ENCODE assay signal across 1 cellular context in the genomic region with DNA sequence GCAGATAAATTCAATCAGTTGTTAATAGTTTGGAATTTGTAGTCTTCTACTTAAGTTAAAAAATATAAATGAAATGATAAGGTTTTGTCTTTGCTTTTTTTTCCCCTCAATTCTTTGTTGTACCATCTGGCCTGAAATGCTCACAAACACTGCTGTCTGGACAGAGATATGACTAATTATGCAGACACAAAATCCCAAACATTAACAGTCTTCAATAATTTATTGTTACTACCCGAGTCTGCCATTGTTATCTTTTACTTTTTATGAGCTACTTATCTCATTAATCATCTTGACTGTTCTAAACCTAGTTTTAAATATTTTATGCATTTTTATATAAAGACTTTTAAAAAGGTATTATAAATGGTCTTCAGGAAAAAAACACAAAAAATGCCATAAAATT.
A peak's percentile ranks its signal among the peaks of the same experiment; 100 is the strongest.
TF ChIP-seq lines count a peak whose summit lies in the region.

No MANE protein-coding gene starts in this region.

TF ChIP-seq in SK-N-SH treated with all-trans-retinoic acid at 6 μM for 48 hours, 23 proteins besides CTCF, POLR2A, EP300 and RAD21 (continued from another document):
- TF ChIP-seq, protein P1, sequence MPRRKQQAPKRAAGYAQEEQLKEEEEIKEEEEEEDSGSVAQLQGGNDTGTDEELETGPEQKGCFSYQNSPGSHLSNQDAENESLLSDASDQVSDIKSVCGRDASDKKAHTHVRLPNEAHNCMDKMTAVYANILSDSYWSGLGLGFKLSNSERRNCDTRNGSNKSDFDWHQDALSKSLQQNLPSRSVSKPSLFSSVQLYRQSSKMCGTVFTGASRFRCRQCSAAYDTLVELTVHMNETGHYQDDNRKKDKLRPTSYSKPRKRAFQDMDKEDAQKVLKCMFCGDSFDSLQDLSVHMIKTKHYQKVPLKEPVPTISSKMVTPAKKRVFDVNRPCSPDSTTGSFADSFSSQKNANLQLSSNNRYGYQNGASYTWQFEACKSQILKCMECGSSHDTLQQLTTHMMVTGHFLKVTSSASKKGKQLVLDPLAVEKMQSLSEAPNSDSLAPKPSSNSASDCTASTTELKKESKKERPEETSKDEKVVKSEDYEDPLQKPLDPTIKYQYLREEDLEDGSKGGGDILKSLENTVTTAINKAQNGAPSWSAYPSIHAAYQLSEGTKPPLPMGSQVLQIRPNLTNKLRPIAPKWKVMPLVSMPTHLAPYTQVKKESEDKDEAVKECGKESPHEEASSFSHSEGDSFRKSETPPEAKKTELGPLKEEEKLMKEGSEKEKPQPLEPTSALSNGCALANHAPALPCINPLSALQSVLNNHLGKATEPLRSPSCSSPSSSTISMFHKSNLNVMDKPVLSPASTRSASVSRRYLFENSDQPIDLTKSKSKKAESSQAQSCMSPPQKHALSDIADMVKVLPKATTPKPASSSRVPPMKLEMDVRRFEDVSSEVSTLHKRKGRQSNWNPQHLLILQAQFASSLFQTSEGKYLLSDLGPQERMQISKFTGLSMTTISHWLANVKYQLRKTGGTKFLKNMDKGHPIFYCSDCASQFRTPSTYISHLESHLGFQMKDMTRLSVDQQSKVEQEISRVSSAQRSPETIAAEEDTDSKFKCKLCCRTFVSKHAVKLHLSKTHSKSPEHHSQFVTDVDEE (CRISPR knock-in tag; IDR thresholded peaks at IDR 0.05): peak; percentile 18; the same call in 1 of the 2 replicates
- no peak for TF ChIP-seq POU6F1 (CRISPR knock-in tag; IDR thresholded peaks at IDR 0.05; ENCODE audit: borderline replicate concordance, low read depth)
- TF ChIP-seq ARNTL (CRISPR knock-in tag; IDR thresholded peaks at IDR 0.05; ENCODE audit: borderline replicate concordance, low read depth): no peak
- TF ChIP-seq TCF4 (CRISPR knock-in tag; IDR thresholded peaks at IDR 0.05; ENCODE audit: borderline replicate concordance): peak; percentile 64
- no peak for TF ChIP-seq ZNF70 (CRISPR knock-in tag; IDR thresholded peaks at IDR 0.05)
